ENCODE assay signal across 18 cellular contexts in genomic region chr9:132663851-132664250, GRCh38. TPM values are rescaled to one million over a fixed set of nuclear protein-coding genes. Genes with fewer than 3 reads are reported as not detected.
DNase-seq lines count a peak whose midpoint lies in the region; TF ChIP-seq lines count a peak whose summit lies in the region.
"Had no signal": no experiment of that assay in that cellular context is flagged by ENCODE, and none has a peak within 500 bp of the region (broad histone marks: within the 10 kb centered on the region; RNA-seq: fewer than 3 reads in every experiment).

No MANE protein-coding gene starts in this region.

- in situ Hi-C loops in G401 (cut with HindIII; ENCODE audit: low sequenced_read_pairs), result no loop called here

- peak; percentile 64 for DNase-seq in G401 (ENCODE audit: low spot score)
- DNase-seq in cerebellar cortex (ENCODE audit: low spot score), result peak; percentile 46
- no peak for DNase-seq in neural progenitor cell (ENCODE audit: low spot score)
- DNase-seq in globus pallidus (ENCODE audit: low spot score), result no peak
- DNase-seq in GM10266 (ENCODE audit: extremely low spot score), result no peak
- no peak for DNase-seq in OCI-M1 (lab: John Stamatoyannopoulos, UW)
- DNase-seq: Caco-2; CD4-positive, CD25-positive, alpha-beta regulatory T cell; CD8-positive, alpha-beta T cell; DMS 273 treated with DMSO at 0.1 percent for 48 hours; DMS79; EL; GF-D8; HCEC 1CT had no signal

- no peaks in the 10 kb centered on the region for H3K27me3 ChIP-seq in neural progenitor cell
- H3K27me3 ChIP-seq: BLaER1 had no signal

- no peaks in the 10 kb centered on the region for H3K9me3 Mint-ChIP-seq in neural progenitor cell
- H3K9me3 Mint-ChIP-seq: CD4-positive, CD25-positive, alpha-beta regulatory T cell; CD8-positive, alpha-beta T cell had no signal

- H3K4me2 ChIP-seq in neural progenitor cell, result peak overlapping the region; percentile 40
- H3K4me2 ChIP-seq: BLaER1 had no signal

- no peaks in the 10 kb centered on the region for H3K9me3 ChIP-seq in neural progenitor cell (ENCODE audit: low read depth)
- H3K9me3 ChIP-seq: BLaER1, Caco-2 had no signal

- peaks cover 22% of the 10 kb centered on the region for H3F3A ChIP-seq in neural progenitor cell (ENCODE audit: low read depth)

- no peak overlapping the region for H3K4me3 Mint-ChIP-seq in neural progenitor cell
- H3K4me3 Mint-ChIP-seq: B cell; CD4-positive, CD25-positive, alpha-beta regulatory T cell; CD8-positive, alpha-beta T cell had no signal

- H3K79me2 ChIP-seq in neural progenitor cell (ENCODE audit: low read depth), result peaks cover 56% of the 10 kb centered on the region

- H3K27ac Mint-ChIP-seq in neural progenitor cell, result no peak overlapping the region
- H3K27ac Mint-ChIP-seq: B cell; CD4-positive, CD25-positive, alpha-beta regulatory T cell; CD8-positive, alpha-beta T cell had no signal

- no peak overlapping the region for H3K9ac ChIP-seq in neural progenitor cell
- H3K9ac ChIP-seq: BLaER1 had no signal

- TF ChIP-seq CTCF in neural progenitor cell (IDR thresholded peaks at IDR 0.05) (no peak), GM10266 (IDR thresholded peaks at IDR 0.05; ENCODE audit: control insufficient read depth, insufficient read depth, low read depth, missing control alignments) (no peak)

- H3K4me1 Mint-ChIP-seq in neural progenitor cell, result peaks cover 7% of the 10 kb centered on the region

- H3K4me3 ChIP-seq in neural progenitor cell, result no peak overlapping the region
- H3K4me3 ChIP-seq: BLaER1 had no signal

- no peaks in the 10 kb centered on the region for H3K36me3 ChIP-seq in neural progenitor cell

- no peak overlapping the region for H2AFZ ChIP-seq in neural progenitor cell (replicated peaks)

- no peaks in the 10 kb centered on the region for H3K27me3 Mint-ChIP-seq in neural progenitor cell (ENCODE audit: insufficient read depth, low read depth)
- H3K27me3 Mint-ChIP-seq: B cell; CD4-positive, CD25-positive, alpha-beta regulatory T cell had no signal

- H3K36me3 Mint-ChIP-seq in neural progenitor cell, result peaks cover 8% of the 10 kb centered on the region

- H3K27ac ChIP-seq in neural progenitor cell, result no peak overlapping the region
- H3K27ac ChIP-seq: 22Rv1, BLaER1, C4-2B had no signal

- peaks cover 13% of the 10 kb centered on the region for H3K4me1 ChIP-seq in neural progenitor cell
- H3K4me1 ChIP-seq: Caco-2 had no signal

- H4K20me1 ChIP-seq in neural progenitor cell (ENCODE audit: low read depth), result peaks cover 41% of the 10 kb centered on the region

RNA-seq across cellular contexts. Expression of gene DDX31, which starts 5.9 kb away (rescaled TPM):
- 17.6 and 21.9 TPM in 2 replicates for total RNA-seq in G401 (2014; rRNA removed; shearing (Covaris generic))
- total RNA-seq in neural progenitor cell (ENCODE audit: low replicate concordance), result 22.9 and 25.7 TPM in 2 replicates

RNA-seq across cellular contexts. Expression of gene GTF3C4, which starts 6.4 kb away (rescaled TPM):
- total RNA-seq in G401 (2014; rRNA removed; shearing (Covaris generic)), result 21.2 and 24.5 TPM in 2 replicates
- 26.4 and 31.4 TPM in 2 replicates for total RNA-seq in neural progenitor cell (ENCODE audit: low replicate concordance)

Comparison
In these comparisons a context has a peak if more than half of its experiments do, and no peak if none do; other contexts are left out.
1. DNase-seq: peak in G401 (single experiment) and cerebellar cortex (single experiment); none in neural progenitor cell (single experiment), globus pallidus (single experiment), GM10266 (single experiment) and OCI-M1 (single experiment).